Comparison of ENCODE assay signal across 17 cellular contexts in genomic region chr19:18609717-18610051, GRCh38. TPM values are rescaled to one million over a fixed set of nuclear protein-coding genes. Genes with fewer than 3 reads are reported as not detected.
A peak's percentile ranks its signal among the peaks of the same experiment; 100 is the strongest.
DNase-seq lines count a peak whose midpoint lies in the region; ATAC-seq and TF ChIP-seq lines count a peak whose summit lies in the region.
"Had no signal": no experiment of that assay in that cellular context is flagged by ENCODE, and none has a peak within 500 bp of the region (broad histone marks: within the 10 kb centered on the region; RNA-seq: fewer than 3 reads in every experiment).

No MANE protein-coding gene starts in this region.

- WGBS in SK-N-SH (ENCODE audit: low lambda C conversion rate): 64% methylated on average over 2 of the region's 2 CpGs
- 0 to 42% methylated on average over 1 to 2 of the region's 2 CpGs for WGBS in endodermal cell (ENCODE audit: insufficient coverage in 1 of 2, insufficient read length in 1 of 2), 2 experiments

- no peak for TF ChIP-seq RAD21 in SK-N-SH (IDR thresholded peaks at IDR 0.05; ENCODE audit: low read length)

- no peaks in the 10 kb centered on the region for H4K20me1 ChIP-seq in SK-N-SH (ENCODE audit: insufficient read depth)

- H3K9me3 ChIP-seq in SK-N-SH (no peaks in the 10 kb centered on the region), endodermal cell (ENCODE audit: control insufficient read depth, low read length) (no peaks in the 10 kb centered on the region), lower lobe of right lung (no peaks in the 10 kb centered on the region)
- no peaks in the 10 kb centered on the region for H3K9me3 ChIP-seq in CD8-positive, alpha-beta memory T cell (ENCODE audit: low read length)
- H3K9me3 ChIP-seq: BLaER1, HAP-1 had no signal

- no peaks in the 10 kb centered on the region for H3K9me2 ChIP-seq in SK-N-SH

- no peak overlapping the region for H2AFZ ChIP-seq in SK-N-SH (ENCODE audit: low read depth)

- H3K4me3 Mint-ChIP-seq in endodermal cell (peak overlapping the region; percentile 44), type B pancreatic cell (no peak overlapping the region)
- H3K4me3 Mint-ChIP-seq in CD8-positive, alpha-beta memory T cell: no peak overlapping the region
- H3K4me3 Mint-ChIP-seq: CD8-positive, alpha-beta T cell had no signal

- H3K27me3 Mint-ChIP-seq in endodermal cell (ENCODE audit: insufficient read depth): peaks cover 86% of the 10 kb centered on the region
- peaks cover 80% of the 10 kb centered on the region for H3K27me3 Mint-ChIP-seq in type B pancreatic cell
- peaks cover 62 to 69% of the 10 kb centered on the region in 2 donors for H3K27me3 Mint-ChIP-seq in CD8-positive, alpha-beta memory T cell

- H3K36me3 Mint-ChIP-seq in endodermal cell (ENCODE audit: low read depth) (no peaks in the 10 kb centered on the region), type B pancreatic cell (peaks cover 3% of the 10 kb centered on the region)
- H3K36me3 Mint-ChIP-seq in CD8-positive, alpha-beta memory T cell: peaks cover 0 to 1% (median 0%) of the 10 kb centered on the region in 3 donors
- H3K36me3 Mint-ChIP-seq: CD8-positive, alpha-beta T cell had no signal

- H3K27ac ChIP-seq in SK-N-SH (ENCODE audit: low read depth in 2 of 2, low read length in 1 of 2) (no peak overlapping the region), endodermal cell (ENCODE audit: low read depth, low read length) (no peak overlapping the region), lower lobe of right lung (no peak overlapping the region)
- no peak overlapping the region for H3K27ac ChIP-seq in CD8-positive, alpha-beta memory T cell (ENCODE audit: low read depth, low read length)
- H3K27ac ChIP-seq: BLaER1 had no signal

- H3K36me3 ChIP-seq in SK-N-SH (replicated peaks in 1 of 2; ENCODE audit: control insufficient read depth in 1 of 2, insufficient read depth in 2 of 2, low read length in 1 of 2) (no peaks in the 10 kb centered on the region), endodermal cell (ENCODE audit: control insufficient read depth, insufficient read depth, low read length) (no peaks in the 10 kb centered on the region), lower lobe of right lung (no peaks in the 10 kb centered on the region)
- no peaks in the 10 kb centered on the region for H3K36me3 ChIP-seq in CD8-positive, alpha-beta memory T cell (ENCODE audit: insufficient read depth, low read length)
- H3K36me3 ChIP-seq: BLaER1, HAP-1 had no signal

- H3K27me3 ChIP-seq in SK-N-SH (ENCODE audit: insufficient read depth) (peaks cover 66% of the 10 kb centered on the region), endodermal cell (ENCODE audit: control insufficient read depth, insufficient read depth, low read length, poor library complexity, severe bottlenecking) (peaks cover 95% of the 10 kb centered on the region), lower lobe of right lung (ENCODE audit: low read depth) (peaks cover 95% of the 10 kb centered on the region)
- peaks cover 81% of the 10 kb centered on the region for H3K27me3 ChIP-seq in CD8-positive, alpha-beta memory T cell (ENCODE audit: insufficient read depth, low read length, poor library complexity, severe bottlenecking)

- no peak overlapping the region for H3K27ac Mint-ChIP-seq in endodermal cell
- H3K27ac Mint-ChIP-seq in type B pancreatic cell: peak overlapping the region; percentile 42
- H3K27ac Mint-ChIP-seq in CD8-positive, alpha-beta memory T cell: no peak overlapping the region
- H3K27ac Mint-ChIP-seq: CD14-positive monocyte; CD8-positive, alpha-beta T cell had no signal

- H3K9ac ChIP-seq in SK-N-SH (no peak overlapping the region), endodermal cell (ENCODE audit: extremely low read depth, low read length, poor library complexity, severe bottlenecking) (no peak overlapping the region)
- H3K9ac ChIP-seq: BLaER1 had no signal

- ATAC-seq in SK-N-SH treated with all-trans-retinoic acid at 6 μM for 48 hours (no peak), lower lobe of right lung (peak; percentile 28 to 46)
- no peak for ATAC-seq in activated CD4-positive, CD25-positive, alpha-beta regulatory T cell treated with anti-CD3 and anti-CD28 coated beads, Interleukin-2, amount 50 U/mL, for 24 hours
- ATAC-seq: CD8-positive, alpha-beta T cell; K562 had no signal

- POLR2A ChIA-PET in SK-N-SH (lab: Yijun Ruan, JAX): no interaction called here
- POLR2A ChIA-PET in CD8-positive, alpha-beta memory T cell (lab: Charles Lee): no interaction called here

- no peak for TF ChIP-seq EP300 in SK-N-SH (IDR thresholded peaks at IDR 0.05; ENCODE audit: borderline replicate concordance in 1 of 2, low read depth in 1 of 2, low read length in 1 of 2)

- no peak overlapping the region for H3K4me3 ChIP-seq in SK-N-SH (ENCODE audit: low read depth in 2 of 2, low read length in 1 of 2)
- H3K4me3 ChIP-seq in endodermal cell (ENCODE audit: low read length): no peak overlapping the region
- H3K4me3 ChIP-seq in lower lobe of right lung: no peak overlapping the region
- no peak overlapping the region for H3K4me3 ChIP-seq in CD8-positive, alpha-beta memory T cell (ENCODE audit: low read length)
- H3K4me3 ChIP-seq: HAP-1, K562 had no signal

- H3F3A ChIP-seq in SK-N-SH (replicated peaks; ENCODE audit: insufficient read depth): peaks cover 19% of the 10 kb centered on the region

- intact Hi-C loops in lower lobe of right lung (cut with DNase I): no loop called here

- no peaks in the 10 kb centered on the region for H3K79me2 ChIP-seq in SK-N-SH (ENCODE audit: insufficient read depth)

- H3K4me1 ChIP-seq in SK-N-SH (ENCODE audit: control insufficient read depth in 1 of 2, insufficient read depth in 2 of 2, low read depth in 1 of 2, low read length in 1 of 2) (peaks cover 15 to 19% of the 10 kb centered on the region in 2 experiments; a peak in 2 of 4 replicates), endodermal cell (ENCODE audit: control insufficient read depth, insufficient read depth, low read length) (peaks cover 6% of the 10 kb centered on the region), lower lobe of right lung (peaks cover 51% of the 10 kb centered on the region)
- peaks cover 24% of the 10 kb centered on the region for H3K4me1 ChIP-seq in CD8-positive, alpha-beta memory T cell (ENCODE audit: insufficient read depth, low read length)

- DNase-seq in SK-N-SH (peak; percentile 10), endodermal cell (no peak), lower lobe of right lung (no peak), type B pancreatic cell (ENCODE audit: extremely low spot score, unreplicated experiment) (no peak), HPDE6-E6E7 (ENCODE audit: extremely low spot score) (no peak)
- DNase-seq in CD8-positive, alpha-beta memory T cell: no peak
- DNase-seq: CD8-positive, alpha-beta T cell; COR-L47; DMS79 treated with DMSO at 0.1 percent for 48 hours; GF-D8; IMR-90 had no signal

- H3K9me3 Mint-ChIP-seq in endodermal cell (no peaks in the 10 kb centered on the region), type B pancreatic cell (no peaks in the 10 kb centered on the region)
- no peaks in the 10 kb centered on the region for H3K9me3 Mint-ChIP-seq in CD8-positive, alpha-beta memory T cell
- H3K9me3 Mint-ChIP-seq: CD8-positive, alpha-beta T cell had no signal

- TF ChIP-seq CTCF in SK-N-SH (IDR thresholded peaks at IDR 0.05) (no peak), endodermal cell (conservative IDR thresholded peaks at IDR 0.05) (no peak), lower lobe of right lung (IDR thresholded peaks at IDR 0.05) (no peak), type B pancreatic cell (conservative IDR thresholded peaks at IDR 0.05) (no peak)

- peaks cover 21% of the 10 kb centered on the region for H3K4me1 Mint-ChIP-seq in endodermal cell
- H3K4me1 Mint-ChIP-seq in type B pancreatic cell (ENCODE audit: unreplicated experiment): peaks cover 21% of the 10 kb centered on the region
- peaks cover 21 to 53% (median 25%) of the 10 kb centered on the region in 3 donors for H3K4me1 Mint-ChIP-seq in CD8-positive, alpha-beta memory T cell

- no peak overlapping the region for H3K4me2 ChIP-seq in SK-N-SH

- CTCF ChIA-PET in SK-N-SH (lab: Yijun Ruan, JAX): interaction anchor here (0.9 to 1.5 kb wide), 3 partner anchors 15 to 238 kb away, joined by 3 to 7 read pairs (median 5); no protein-coding TSS in a partner anchor
- CTCF ChIA-PET in CD8-positive, alpha-beta memory T cell (lab: Charles Lee): interaction anchor here (1.0 kb wide), 1 partner anchor 37 kb away, joined by 3 read pairs; the partner anchor contains the start of gene UBA52

RNA-seq across cellular contexts. Expression of gene TMEM59L, which starts 3.0 kb away (rescaled TPM):
- 5.8 and 9.6 TPM in 2 replicates for polyA plus RNA-seq in SK-N-SH (2012; rRNA removed)
- polyA plus RNA-seq in SK-N-SH (2012; cell fraction: cytosol; rRNA removed): 4.5 and 7.3 TPM in 2 replicates
- 44.4 and 61.6 TPM in 2 replicates for polyA plus RNA-seq in SK-N-SH (2012; cell fraction: nucleus; rRNA removed)
- total RNA-seq in endodermal cell (1 to 10 TPM; 5.0 to 7.2 TPM), lower lobe of right lung (1.1 TPM), type B pancreatic cell (ENCODE audit: low replicate concordance) (4.6 and 9.4 TPM in 2 replicates)
- polyA plus RNA-seq in endodermal cell (2013, experiment 1 of 2): 14.1 TPM
- polyA plus RNA-seq in endodermal cell (2013, experiment 2 of 2): 12.5 TPM
- total RNA-seq in CD8-positive, alpha-beta memory T cell: not detected
- polyA plus RNA-seq in CD8-positive, alpha-beta memory T cell: not detected
- total RNA-seq: CD8-positive, alpha-beta T cell; K562 had no signal
- polyA plus RNA-seq: CD14-positive monocyte had no signal

RNA-seq across cellular contexts. Expression of gene CRLF1, which starts 3.1 kb away (rescaled TPM):
- 0.71 and 0.84 TPM in 2 replicates for polyA plus RNA-seq in SK-N-SH (2012; rRNA removed)
- 0.77 and 1.1 TPM in 2 replicates for polyA plus RNA-seq in SK-N-SH (2012; cell fraction: cytosol; rRNA removed)
- 1.9 TPM in 2 replicates for polyA plus RNA-seq in SK-N-SH (2012; cell fraction: nucleus; rRNA removed)
- 10 to 100 TPM; 10.4 to 10.5 TPM for total RNA-seq in endodermal cell
- 9.9 TPM for polyA plus RNA-seq in endodermal cell (2013, experiment 1 of 2)
- 11.0 TPM for polyA plus RNA-seq in endodermal cell (2013, experiment 2 of 2)
- total RNA-seq in lower lobe of right lung: 19.9 TPM
- total RNA-seq in type B pancreatic cell (ENCODE audit: low replicate concordance): 2.8 and 7.8 TPM in 2 replicates
- not detected for total RNA-seq in CD8-positive, alpha-beta memory T cell
- not detected for polyA plus RNA-seq in CD8-positive, alpha-beta memory T cell
- total RNA-seq: CD8-positive, alpha-beta T cell had no signal

RNA-seq across cellular contexts. Expression of gene REX1BD, which starts 21.1 kb away (rescaled TPM):
- polyA plus RNA-seq in SK-N-SH (2012; rRNA removed): 109 and 159 TPM in 2 replicates
- polyA plus RNA-seq in SK-N-SH (2012; cell fraction: cytosol; rRNA removed): 85.3 and 102 TPM in 2 replicates
- polyA plus RNA-seq in SK-N-SH (2012; cell fraction: nucleus; rRNA removed): 472 and 877 TPM in 2 replicates
- total RNA-seq in endodermal cell (10 to 100 TPM; 76.9 to 83.9 TPM), lower lobe of right lung (60.4 TPM), type B pancreatic cell (ENCODE audit: low replicate concordance) (54.0 and 63.5 TPM in 2 replicates)
- 50.3 TPM for polyA plus RNA-seq in endodermal cell (2013, experiment 1 of 2)
- polyA plus RNA-seq in endodermal cell (2013, experiment 2 of 2): 45.4 TPM
- total RNA-seq in CD8-positive, alpha-beta memory T cell: 100 to 1,000 TPM; 107 to 110 TPM
- polyA plus RNA-seq in CD8-positive, alpha-beta memory T cell: 169 TPM

RNA-seq across cellular contexts. Expression of gene KLHL26, which starts 27.1 kb away (rescaled TPM):
- polyA plus RNA-seq in SK-N-SH (2012; rRNA removed): 1.9 and 4.6 TPM in 2 replicates
- polyA plus RNA-seq in SK-N-SH (2012; cell fraction: cytosol; rRNA removed): 1.7 and 1.8 TPM in 2 replicates
- 5.0 and 5.5 TPM in 2 replicates for polyA plus RNA-seq in SK-N-SH (2012; cell fraction: nucleus; rRNA removed)
- total RNA-seq in endodermal cell (10 to 100 TPM in 1 of 2 donors, 1 to 10 TPM in 1; 9.4 to 11.2 TPM), lower lobe of right lung (14.5 TPM), type B pancreatic cell (ENCODE audit: low replicate concordance) (11.0 and 11.1 TPM in 2 replicates)
- 5.7 TPM for polyA plus RNA-seq in endodermal cell (2013, experiment 1 of 2)
- polyA plus RNA-seq in endodermal cell (2013, experiment 2 of 2): 5.3 TPM
- 10 to 100 TPM; 12.4 to 12.8 TPM for total RNA-seq in CD8-positive, alpha-beta memory T cell
- polyA plus RNA-seq in CD8-positive, alpha-beta memory T cell: 5.1 TPM

RNA-seq across cellular contexts. Expression of gene UBA52, which starts 38.0 kb away (rescaled TPM):
- polyA plus RNA-seq in SK-N-SH (2012; rRNA removed): 2,690 and 3,026 TPM in 2 replicates
- polyA plus RNA-seq in SK-N-SH (2012; cell fraction: cytosol; rRNA removed): 2,274 and 2,526 TPM in 2 replicates
- 940 and 1,966 TPM in 2 replicates for polyA plus RNA-seq in SK-N-SH (2012; cell fraction: nucleus; rRNA removed)
- total RNA-seq in endodermal cell (1,000 to 10,000 TPM; 1,143 to 1,222 TPM), lower lobe of right lung (884 TPM), type B pancreatic cell (ENCODE audit: low replicate concordance) (1,126 and 1,202 TPM in 2 replicates)
- polyA plus RNA-seq in endodermal cell (2013, experiment 1 of 2): 1,238 TPM
- 1,200 TPM for polyA plus RNA-seq in endodermal cell (2013, experiment 2 of 2)
- total RNA-seq in CD8-positive, alpha-beta memory T cell: 1,000 to 10,000 TPM; 1,684 to 1,700 TPM
- polyA plus RNA-seq in CD8-positive, alpha-beta memory T cell: 1,487 TPM

Comparison
In these comparisons a context has a peak if more than half of its experiments do, and no peak if none do; other contexts are left out.
1. ATAC-seq: peak in lower lobe of right lung (2 of 2); none in SK-N-SH treated with all-trans-retinoic acid at 6 μM for 48 hours (single experiment) and activated CD4-positive, CD25-positive, alpha-beta regulatory T cell treated with anti-CD3 and anti-CD28 coated beads, Interleukin-2, amount 50 U/mL, for 24 hours (0 of 2).